In genomic region chr7:134986363-134987231, GRCh38 we compare ENCODE assay signal across 8 cellular contexts. TPM values are rescaled to one million over a fixed set of nuclear protein-coding genes. Genes with fewer than 3 reads are reported as not detected.
A peak's percentile ranks its signal among the peaks of the same experiment; 100 is the strongest.
DNase-seq lines count a peak whose midpoint lies in the region; ATAC-seq and TF ChIP-seq lines count a peak whose summit lies in the region.

Gene AGBL3 (plus strand): TSS chr7:134986508. CDS start chr7:134987934, 1,426 bp downstream.

- peak within 1 kb of the TSS; percentile 99 for H3K4me3 Mint-ChIP-seq in activated naive CD4-positive, alpha-beta T cell treated with anti-CD3 and anti-CD28 coated beads, Interleukin-2, amount 50 U/mL, for 24 hours

- H3K4me3 ChIP-seq in GM06990 (replicated peaks; ENCODE audit: low read depth, low read length) (peak within 1 kb of the TSS; percentile 82), HFF-Myc (replicated peaks; ENCODE audit: low read depth, low read length) (peak within 1 kb of the TSS; percentile 75), thoracic aorta (peak within 1 kb of the TSS; percentile 84)

- H3K27me3 ChIP-seq in GM06990 (replicated peaks; ENCODE audit: control insufficient read depth, insufficient read depth, low read length), result no peaks in the 10 kb centered on the region
- no peaks in the 10 kb centered on the region for H3K27me3 ChIP-seq in thoracic aorta (replicated peaks; ENCODE audit: insufficient read depth)

- H3K27me3 Mint-ChIP-seq in activated naive CD4-positive, alpha-beta T cell treated with anti-CD3 and anti-CD28 coated beads, Interleukin-2, amount 50 U/mL, for 24 hours, result no peaks in the 10 kb centered on the region

- DNase-seq in GM06990 (ENCODE audit: extremely low read depth, insufficient read length) (peak; percentile 90), HFF-Myc (ENCODE audit: extremely low read depth, low read depth) (peak; percentile 91), MV-4-11 (lab: John Stamatoyannopoulos, UW) (peak; percentile 89), SK-MEL-5 (ENCODE audit: low read depth, low spot score) (peak; percentile 99), glomerular visceral epithelial cell (ENCODE audit: extremely low spot score) (peak; percentile 92), omental fat pad (ENCODE audit: low spot score) (peak; percentile 94), thoracic aorta (ENCODE audit: low spot score) (peak; percentile 93)

- H3K27ac ChIP-seq in thoracic aorta, result peak within 1 kb of the TSS; percentile 78 to 83

- H3K36me3 ChIP-seq in GM06990 (ENCODE audit: control insufficient read depth, insufficient read depth, low read length), result no peaks in the 10 kb centered on the region
- no peaks in the 10 kb centered on the region for H3K36me3 ChIP-seq in thoracic aorta

- H3K4me1 ChIP-seq in thoracic aorta (ENCODE audit: control insufficient read depth in 1 of 2, low read depth in 2 of 2), result peaks cover 6 to 26% of the 10 kb centered on the region in 2 donors

- in situ Hi-C loops in SK-MEL-5 (cut with HindIII; ENCODE audit: low pct_unique_long_range_greater_than_20kb, low sequenced_read_pairs), result no loop called here

- H3K36me3 Mint-ChIP-seq in activated naive CD4-positive, alpha-beta T cell treated with anti-CD3 and anti-CD28 coated beads, Interleukin-2, amount 50 U/mL, for 24 hours, result peaks cover 9% of the 10 kb centered on the region

- H3K9me3 Mint-ChIP-seq in activated naive CD4-positive, alpha-beta T cell treated with anti-CD3 and anti-CD28 coated beads, Interleukin-2, amount 50 U/mL, for 24 hours, result no peaks in the 10 kb centered on the region

- peak within 1 kb of the TSS; percentile 99 for H3K27ac Mint-ChIP-seq in activated naive CD4-positive, alpha-beta T cell treated with anti-CD3 and anti-CD28 coated beads, Interleukin-2, amount 50 U/mL, for 24 hours

- H3K4me1 Mint-ChIP-seq in activated naive CD4-positive, alpha-beta T cell treated with anti-CD3 and anti-CD28 coated beads, Interleukin-2, amount 50 U/mL, for 24 hours, result peaks cover 55% of the 10 kb centered on the region

- TF ChIP-seq CTCF in GM06990 (IDR thresholded peaks at IDR 0.05; ENCODE audit: insufficient read depth, low read length, poor library complexity, severe bottlenecking) (peak; percentile 85), HFF-Myc (IDR thresholded peaks at IDR 0.05; ENCODE audit: low read depth, low read length, missing control alignments) (peak; percentile 64), omental fat pad (IDR thresholded peaks at IDR 0.05) (no peak), thoracic aorta (IDR thresholded peaks at IDR 0.05) (peak; percentile 50)

- ATAC-seq in omental fat pad (ENCODE audit: low FRiP score) (peak; percentile 97), thoracic aorta (ENCODE audit: insufficient number of reproducible peaks, low FRiP score, low read depth) (peak; percentile 99)

- no peaks in the 10 kb centered on the region for H3K9me3 ChIP-seq in thoracic aorta

RNA-seq across cellular contexts. Expression of gene AGBL3, which starts in this region (rescaled TPM):
- 0.69 and 0.90 TPM in 2 replicates for total RNA-seq in SK-MEL-5 (2014; rRNA removed; shearing (Covaris generic))
- 0.10 and 0.22 TPM in 2 replicates for polyA plus RNA-seq in SK-MEL-5 (2015; cell fraction: cytosol; rRNA removed)
- 1.6 and 6.8 TPM in 2 replicates for polyA plus RNA-seq in SK-MEL-5 (2015; cell fraction: nucleus; rRNA removed)
- 1 to 10 TPM; 1.6 to 3.2 (median 2.3) TPM for total RNA-seq in omental fat pad
- under 1 TPM; 0.28 to 0.54 TPM for total RNA-seq in thoracic aorta

Comparison
In these comparisons a context has a peak if more than half of its experiments do, and no peak if none do; other contexts are left out.
1. Peak in every context shown above with its lines: DNase-seq, ATAC-seq, H3K4me3 ChIP-seq and H3K27ac ChIP-seq.
2. Peak in DNase-seq, ATAC-seq, H3K4me3 ChIP-seq and H3K27ac ChIP-seq in thoracic aorta; RNA of the gene not detected or under 1 TPM.
3. CTCF ChIP-seq: peak in GM06990 (single experiment), HFF-Myc (single experiment) and thoracic aorta (single experiment); none in omental fat pad (0 of 3).